Comparison of ENCODE assay signal across 12 cellular contexts in the genomic region with DNA sequence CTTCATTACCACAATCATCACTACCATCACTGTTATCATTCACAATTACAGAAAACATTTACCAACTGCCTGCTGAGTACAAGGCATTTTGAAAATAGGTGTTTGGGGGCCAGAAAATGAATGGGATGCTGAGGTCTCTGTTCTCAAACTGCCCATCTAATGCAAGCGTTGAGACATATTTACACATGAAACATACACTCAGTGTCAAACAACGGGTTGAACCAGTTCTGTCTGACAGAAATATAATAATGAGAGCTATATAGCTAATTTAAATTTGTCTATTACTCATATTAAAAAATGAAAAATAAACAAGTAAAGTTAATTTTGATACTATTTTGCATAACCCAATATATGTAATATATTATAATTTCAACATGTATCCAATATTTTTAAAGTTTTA.
"Had no signal": no experiment of that assay in that cellular context is flagged by ENCODE, and none has a peak within 500 bp of the region (broad histone marks: within the 10 kb centered on the region; RNA-seq: fewer than 3 reads in every experiment).

No MANE protein-coding gene starts in this region.

- ATAC-seq: naive thymus-derived CD4-positive, alpha-beta T cell had no signal

- H3K36me3 ChIP-seq: ascending aorta, cardiac muscle cell, esophagus muscularis mucosa, neutrophil had no signal

- H3K27ac ChIP-seq: ascending aorta, cardiac muscle cell, esophagus muscularis mucosa, neutrophil, psoas muscle had no signal

- DNase-seq: activated CD4-positive, alpha-beta memory T cell treated with anti-CD3 and anti-CD28 coated beads, Interleukin-2, amount 10 ng/mL, durations not matched to agents 7 days and 5 days; activated T-cell treated with anti-CD3 and anti-CD28 coated beads, Interleukin-2, amount 50 U/mL, for 48 hours; left colon; mammary epithelial cell; naive thymus-derived CD4-positive, alpha-beta T cell; psoas muscle; stimulated activated CD4-positive, alpha-beta T cell treated with anti-CD3 and anti-CD28 coated beads, Interleukin-12 subunit alpha, Interleukin-12 subunit beta, amount 100 ng/mL, for 4 hours; stimulated activated naive CD4-positive, alpha-beta T cell treated with Interleukin-2 at 50 U/mL for 16 hours had no signal

- H3K4me3 ChIP-seq: ascending aorta, cardiac muscle cell, esophagus muscularis mucosa, psoas muscle had no signal

- H3K27me3 ChIP-seq: ascending aorta, esophagus muscularis mucosa had no signal

- H3K9me3 ChIP-seq: ascending aorta, neutrophil, psoas muscle had no signal

- H3K4me1 ChIP-seq: ascending aorta had no signal
